Comparison of ENCODE assay signal across 9 cellular contexts in the genomic region with DNA sequence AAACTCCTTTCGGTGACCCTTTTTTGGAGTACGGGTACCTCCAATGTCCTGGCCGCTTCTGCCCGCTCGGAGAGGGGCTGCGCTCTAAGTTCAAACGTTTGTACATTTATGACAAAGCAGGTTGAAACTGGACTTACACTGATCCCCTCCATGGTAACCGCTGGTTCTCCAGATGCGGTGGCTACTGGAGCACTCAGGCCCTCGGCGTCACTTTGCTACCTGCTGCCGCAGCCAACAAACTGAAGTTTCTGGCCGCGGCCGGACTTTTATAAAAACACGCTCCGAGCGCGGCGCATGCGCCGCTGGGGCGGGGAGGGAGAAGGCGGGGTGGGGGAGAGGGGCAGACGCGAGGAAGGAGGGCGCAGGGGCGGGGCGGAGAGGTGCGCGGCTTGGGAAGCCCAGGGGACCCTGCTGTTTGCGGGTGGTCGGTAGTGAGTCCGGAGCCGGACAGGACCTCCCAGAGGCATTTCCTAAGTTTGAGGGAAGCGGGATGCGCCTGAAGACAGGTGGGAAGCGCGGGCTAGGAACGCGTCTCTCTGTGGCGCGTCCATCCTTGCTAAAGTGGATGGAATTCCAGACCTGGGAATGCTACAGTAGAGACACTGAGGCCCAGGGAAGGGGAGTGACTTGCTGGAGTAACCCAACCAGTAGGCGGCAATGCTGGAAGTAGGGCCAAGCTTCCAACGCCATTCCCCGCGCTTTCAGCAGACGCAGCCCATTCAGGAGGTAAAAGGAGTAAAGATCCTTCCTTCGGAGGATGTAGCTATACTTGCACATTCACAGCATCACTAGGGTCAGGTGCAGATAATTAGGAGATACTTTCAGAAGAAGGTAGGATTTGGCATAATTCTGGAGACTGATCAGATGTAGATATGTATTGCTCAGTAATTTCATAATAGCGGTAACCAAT. TPM values are rescaled to one million over a fixed set of nuclear protein-coding genes. Genes with fewer than 3 reads are reported as not detected.
DNase-seq lines count a peak whose midpoint lies in the region; ATAC-seq, FAIRE-seq and TF ChIP-seq lines count a peak whose summit lies in the region.
"Had no signal": no experiment of that assay in that cellular context is flagged by ENCODE, and none has a peak within 500 bp of the region (broad histone marks: within the 10 kb centered on the region; RNA-seq: fewer than 3 reads in every experiment).

A gene (minus strand): TSS at position 241 of the 910 bp plus-strand sequence. CDS start 89 bp downstream, at position 152.

- WGBS in A549 (ENCODE audit: missing lambda C conversion rate): 6% methylated on average over 36 of the region's 50 CpGs
- 2 to 3% methylated on average over 37 to 41 of the region's 50 CpGs for WGBS in thyroid gland, 2 donors

- no peak for TF ChIP-seq POLR2A in A549 (IDR thresholded peaks at IDR 0.05; ENCODE audit: low read length)
- TF ChIP-seq POLR2A in Raji (IDR thresholded peaks at IDR 0.05; ENCODE audit: insufficient read depth, low read depth, low read length): peak; percentile 99
- TF ChIP-seq POLR2A in thyroid gland (IDR thresholded peaks at IDR 0.05): peak in 1 of 2 donors; percentile 73

- no peak within 1 kb of the TSS for H3K9ac ChIP-seq in parathyroid adenoma

- H3K9me3 ChIP-seq in A549 (no peaks in the 10 kb centered on the region), parathyroid adenoma (ENCODE audit: control insufficient read depth, low read length) (no peaks in the 10 kb centered on the region), thyroid gland (no peaks in the 10 kb centered on the region)

- H3K79me2 ChIP-seq in parathyroid adenoma: no peaks in the 10 kb centered on the region

- H3K4me3 ChIP-seq in A549: peak within 1 kb of the TSS; percentile 44
- H3K4me3 ChIP-seq in Jurkat, Clone E6-1 (ENCODE audit: low read length): peak within 1 kb of the TSS; percentile 92
- peak within 1 kb of the TSS; percentile 49 for H3K4me3 ChIP-seq in parathyroid adenoma (ENCODE audit: low read depth, low read length)
- peak within 1 kb of the TSS in 2 of 3 donors; percentile 18 to 31 for H3K4me3 ChIP-seq in thyroid gland (replicated peaks in 1 of 3)

- H3K4me1 ChIP-seq in A549 (peaks cover 22% of the 10 kb centered on the region), parathyroid adenoma (peaks cover 6% of the 10 kb centered on the region), thyroid gland (peaks cover 17 to 24% of the 10 kb centered on the region in 2 donors)

- H3K27me3 ChIP-seq in parathyroid adenoma (ENCODE audit: control insufficient read depth, insufficient read depth, low read length): peaks cover 11% of the 10 kb centered on the region
- no peaks in the 10 kb centered on the region for H3K27me3 ChIP-seq in thyroid gland

- TF ChIP-seq RAD21 in A549 (conservative IDR thresholded peaks at IDR 0.05 in 1 of 2, IDR thresholded peaks at IDR 0.05 in 1 of 2): no peak

- no peak for TF ChIP-seq CTCF in A549 (IDR thresholded peaks at IDR 0.05)
- no peak for TF ChIP-seq CTCF in parathyroid adenoma (IDR thresholded peaks at IDR 0.05)
- TF ChIP-seq CTCF in thyroid gland (IDR thresholded peaks at IDR 0.05): no peak

- peak; percentile 47 to 49 for DNase-seq in A549 (ENCODE audit: low read depth in 1 of 2, low spot score in 1 of 2)
- DNase-seq in Jurkat, Clone E6-1 (ENCODE audit: low read depth, low spot score): peak; percentile 82
- peak; percentile 94 for DNase-seq in activated gamma-delta T cell treated with Interleukin-2 at 50 U/mL for 16 hours
- DNase-seq in head of caudate nucleus: peak; percentile 35 to 86 (median 69)
- peak; percentile 69 to 80 for DNase-seq in thyroid gland

- H3K4me2 ChIP-seq in A549 (peak within 1 kb of the TSS; percentile 92), parathyroid adenoma (ENCODE audit: low read length) (peak within 1 kb of the TSS; percentile 75)

- peak; percentile 41 to 66 for ATAC-seq in A549
- ATAC-seq in GM19025 (IDR thresholded peaks at IDR 0.05; ENCODE audit: low read depth, unreplicated experiment): peak; percentile 25

- H2AFZ ChIP-seq in parathyroid adenoma: peak within 1 kb of the TSS; percentile 33

- POLR2A ChIA-PET in A549 (lab: Yijun Ruan, JAX): no interaction called here

- no peak within 1 kb of the TSS for H3K27ac ChIP-seq in A549
- H3K27ac ChIP-seq in parathyroid adenoma: no peak within 1 kb of the TSS
- H3K27ac ChIP-seq in thyroid gland: peak within 1 kb of the TSS in 1 of 3 donors; percentile 9

- no peak for FAIRE-seq in A549 (lab: Jason Lieb, UNC)
- FAIRE-seq: G401.6 had no signal

- H3K36me3 ChIP-seq in parathyroid adenoma (ENCODE audit: control insufficient read depth, insufficient read depth, low read length) (no peaks in the 10 kb centered on the region), thyroid gland (no peaks in the 10 kb centered on the region)

- intact Hi-C loops in head of caudate nucleus (cut with DNase I) (loop anchor here (10.0 kb wide), 1 partner anchor 93 kb away; no protein-coding TSS in a partner anchor), thyroid gland (cut with DNase I) (no loop called here)

- CTCF ChIA-PET in A549 (lab: Yijun Ruan, JAX): no interaction called here

- TF ChIP-seq EP300 in A549 (IDR thresholded peaks at IDR 0.05): no peak

TF ChIP-seq in A549, 52 proteins besides CTCF, POLR2A, EP300 and RAD21:
- TF ChIP-seq FOSL2 (IDR thresholded peaks at IDR 0.05): no peak
- TF ChIP-seq FOSL2 (CRISPR knock-in tag; IDR thresholded peaks at IDR 0.05): no peak
- no peak for TF ChIP-seq JUN (IDR thresholded peaks at IDR 0.05)
- TF ChIP-seq CHD4 (IDR thresholded peaks at IDR 0.05; ENCODE audit: borderline replicate concordance): no peak
- TF ChIP-seq, protein P1, sequence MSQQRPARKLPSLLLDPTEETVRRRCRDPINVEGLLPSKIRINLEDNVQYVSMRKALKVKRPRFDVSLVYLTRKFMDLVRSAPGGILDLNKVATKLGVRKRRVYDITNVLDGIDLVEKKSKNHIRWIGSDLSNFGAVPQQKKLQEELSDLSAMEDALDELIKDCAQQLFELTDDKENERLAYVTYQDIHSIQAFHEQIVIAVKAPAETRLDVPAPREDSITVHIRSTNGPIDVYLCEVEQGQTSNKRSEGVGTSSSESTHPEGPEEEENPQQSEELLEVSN (IDR thresholded peaks at IDR 0.05; ENCODE audit: borderline replicate concordance, low read depth): 0 out of 2 replicates have a peak, but pooled peaks have one; percentile 0
- TF ChIP-seq ZFP36 (IDR thresholded peaks at IDR 0.05; ENCODE audit: borderline replicate concordance, partially characterized antibody): no peak
- TF ChIP-seq KDM5A (IDR thresholded peaks at IDR 0.05): no peak
- no peak for TF ChIP-seq RNF2 (IDR thresholded peaks at IDR 0.05; ENCODE audit: borderline replicate concordance, low read depth)
TF ChIP-seq in A549: peak in this region for 1.

RNA-seq across cellular contexts. Expression of the gene that starts here (rescaled TPM):
- polyA plus RNA-seq in A549 (2011; rRNA removed) (0.16 and 0.61 TPM in 2 replicates), A549 (2017; fragmentation: RNase III; extraction: RNeasy Plus Mini Kit Qiagen cat#74134 plus additional on column Dnase treatment) (0.09 to 0.12 TPM (median 0.12 TPM) in 3 replicates)
- 0.13 and 0.22 TPM in 2 replicates for polyA plus RNA-seq in A549 (2012; cell fraction: cytosol; rRNA removed)
- polyA plus RNA-seq in A549 (2012; cell fraction: nucleus; rRNA removed): 0.20 and 0.47 TPM in 2 replicates
- 0.45 and 0.73 TPM in 2 replicates for polyA minus RNA-seq in A549 (2011; rRNA and poly(A)+ RNA removed)
- polyA plus RNA-seq in Jurkat, Clone E6-1 (2012; ENCODE audit: insufficient read depth, insufficient read length): 181 TPM
- 10 to 100 TPM in 3 of 4 donors, 1 to 10 TPM in 1; 7.1 to 17.5 (median 13.5) TPM for total RNA-seq in thyroid gland

Comparison
In these comparisons a context has a peak if more than half of its experiments do, and no peak if none do; other contexts are left out.
1. Peak in DNase-seq, ATAC-seq, H3K4me3 ChIP-seq and H3K4me2 ChIP-seq in A549; RNA of the gene not detected or under 1 TPM.
2. H3K4me3 ChIP-seq: peak in every context shown above with its lines; median percentile 92 in Jurkat, Clone E6-1; 49 in parathyroid adenoma; 44 in A549; 24 in thyroid gland.